ENCODE assay signal across 8 cellular contexts in the genomic region with DNA sequence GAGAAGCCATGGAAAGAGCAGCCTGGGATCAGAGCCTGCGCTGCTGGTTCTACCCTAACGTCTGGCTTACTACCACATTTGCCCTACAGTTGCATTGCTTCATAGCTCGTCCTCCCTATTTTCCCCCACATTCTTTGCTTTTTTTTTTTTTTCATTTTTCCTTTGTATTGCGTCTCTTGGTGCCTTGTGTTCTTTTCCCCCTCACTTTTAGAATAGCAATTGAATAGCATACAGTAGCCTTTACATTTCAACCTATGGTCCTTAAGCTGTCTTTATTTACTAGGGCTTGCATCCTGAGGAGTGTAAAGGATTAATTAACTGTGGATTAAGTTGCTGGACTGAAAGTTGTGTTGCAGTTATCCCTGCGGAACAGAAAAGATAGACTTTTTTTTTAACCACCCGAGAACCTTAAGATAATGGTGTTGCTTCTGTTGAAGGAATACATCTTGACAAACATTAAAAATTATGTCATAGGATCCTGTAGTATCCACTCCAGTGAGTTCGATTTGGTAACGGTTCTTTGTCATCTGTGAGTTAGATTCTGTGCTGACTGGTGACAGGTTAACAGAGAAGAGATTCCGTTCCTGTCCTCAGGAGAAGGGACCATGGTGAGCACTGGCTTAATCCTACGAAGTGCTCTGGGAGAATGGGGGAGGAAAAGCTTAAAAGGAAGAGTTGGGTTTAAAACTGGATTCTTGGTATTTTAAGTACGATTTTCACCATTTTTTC.
A peak's percentile ranks its signal among the peaks of the same experiment; 100 is the strongest.
DNase-seq lines count a peak whose midpoint lies in the region; ATAC-seq and TF ChIP-seq lines count a peak whose summit lies in the region.

No MANE protein-coding gene starts in this region.

- TF ChIP-seq CTCF in A673 (conservative IDR thresholded peaks at IDR 0.05; ENCODE audit: low read depth, low read length) (no peak), GM23338 (conservative IDR thresholded peaks at IDR 0.05; ENCODE audit: low read depth in 2 of 2) (no peak)

- POLR2A ChIA-PET in A673 (lab: Charles Lee; ENCODE audit: low non-redundant PET), result no interaction called here
- POLR2A ChIA-PET in naive thymus-derived CD8-positive, alpha-beta T cell (lab: Charles Lee), result no interaction called here

- H3F3A ChIP-seq in GM23338 (replicated peaks; ENCODE audit: low read depth), result no peaks in the 10 kb centered on the region

- CTCF ChIA-PET in A673 (lab: Charles Lee), result interaction anchor here (0.9 kb wide), 1 partner anchor 176 kb away, joined by 4 read pairs; no protein-coding TSS in a partner anchor

- peaks cover 4% of the 10 kb centered on the region; the same call in 2 of the 3 replicates for H3K36me3 Mint-ChIP-seq in GM23338 (ENCODE audit: low read depth)
- no peaks in the 10 kb centered on the region for H3K36me3 Mint-ChIP-seq in naive thymus-derived CD8-positive, alpha-beta T cell

- H3K79me2 ChIP-seq in GM23338 (replicated peaks; ENCODE audit: insufficient read depth), result peaks cover 8% of the 10 kb centered on the region

- H3K27me3 Mint-ChIP-seq in GM23338 (ENCODE audit: insufficient read depth, low read depth, poor library complexity), result peaks cover 6% of the 10 kb centered on the region
- peaks cover 0 to 16% (median 12%) of the 10 kb centered on the region in 5 donors for H3K27me3 Mint-ChIP-seq in naive thymus-derived CD8-positive, alpha-beta T cell

- peak overlapping the region; percentile 76 to 78 for H3K9ac ChIP-seq in duodenal mucosa (ENCODE audit: low read depth in 1 of 2, low read length in 2 of 2)

- intact Hi-C loops in A673 (cut with micrococcal nuclease; ENCODE audit: unreplicated experiment), result no loop called here

- TSS peak; percentile 62 for BruUV-seq in A673 (replicated peaks; lab: Mats Ljungman, UMichigan)

- H2AFZ ChIP-seq in GM23338, result 0 out of 2 replicates have a peak overlapping the region, but pooled peaks have one; percentile 44

- peaks cover 25% of the 10 kb centered on the region for H3K4me1 Mint-ChIP-seq in GM23338
- H3K4me1 Mint-ChIP-seq in naive thymus-derived CD8-positive, alpha-beta T cell, result peaks cover 6 to 16% (median 14%) of the 10 kb centered on the region in 4 donors

- H3K9me3 Mint-ChIP-seq in GM23338, result no peaks in the 10 kb centered on the region
- no peaks in the 10 kb centered on the region for H3K9me3 Mint-ChIP-seq in naive thymus-derived CD8-positive, alpha-beta T cell

- H3K27me3 ChIP-seq in A673 (replicated peaks; ENCODE audit: insufficient read depth, low read depth, low read length, poor library complexity), result no peaks in the 10 kb centered on the region
- H3K27me3 ChIP-seq in GM23338 (ENCODE audit: insufficient read depth), result no peaks in the 10 kb centered on the region
- no peaks in the 10 kb centered on the region for H3K27me3 ChIP-seq in duodenal mucosa (ENCODE audit: control insufficient read depth in 1 of 2, insufficient read depth in 2 of 2, low read length in 2 of 2)

- H3K4me2 ChIP-seq in GM23338, result peak overlapping the region; percentile 96

- peak; percentile 44 for ATAC-seq in GM23338
- no peak for ATAC-seq in naive thymus-derived CD8-positive, alpha-beta T cell
- no peak for ATAC-seq in GM21447 (IDR thresholded peaks at IDR 0.05; ENCODE audit: unreplicated experiment)
- ATAC-seq in GM19463 (IDR thresholded peaks at IDR 0.05; ENCODE audit: unreplicated experiment), result no peak

- H3K9me3 ChIP-seq in A673 (ENCODE audit: low read depth, low read length, poor library complexity, severe bottlenecking) (no peaks in the 10 kb centered on the region), duodenal mucosa (ENCODE audit: control insufficient read depth in 1 of 2, low read length in 2 of 2) (no peaks in the 10 kb centered on the region)

- no peaks in the 10 kb centered on the region for H3K9me2 ChIP-seq in GM23338 (ENCODE audit: insufficient read depth)

- peak; percentile 4 for DNase-seq in A673 (ENCODE audit: low spot score)
- peak; percentile 17 for DNase-seq in GM23338 (ENCODE audit: low spot score)
- peak; percentile 70 for DNase-seq in NCI-H82 treated with DMSO at 0.1 percent for 48 hours (lab: John Stamatoyannopoulos, UW; ENCODE audit: unreplicated experiment)
- DNase-seq in naive thymus-derived CD8-positive, alpha-beta T cell, result no peak
- no peak for DNase-seq in cerebellar nuclear complex (lab: John Stamatoyannopoulos, UW)

- H3K36me3 ChIP-seq in A673 (ENCODE audit: insufficient read depth, low read length, poor library complexity, severe bottlenecking), result no peaks in the 10 kb centered on the region
- no peaks in the 10 kb centered on the region for H3K36me3 ChIP-seq in GM23338 (ENCODE audit: insufficient read depth)
- H3K36me3 ChIP-seq in duodenal mucosa (ENCODE audit: control insufficient read depth in 1 of 2, insufficient read depth in 2 of 2, low read length in 2 of 2), result no peaks in the 10 kb centered on the region

- peak overlapping the region; percentile 86 for H3K4me3 Mint-ChIP-seq in GM23338
- peak overlapping the region; percentile 80 to 97 (median 84) for H3K4me3 Mint-ChIP-seq in naive thymus-derived CD8-positive, alpha-beta T cell

- peaks cover 15% of the 10 kb centered on the region for H3K4me1 ChIP-seq in A673 (ENCODE audit: insufficient read depth, low read length, poor library complexity, severe bottlenecking)
- H3K4me1 ChIP-seq in GM23338 (ENCODE audit: insufficient read depth), result peaks cover 34% of the 10 kb centered on the region
- peaks cover 7 to 10% of the 10 kb centered on the region in 2 donors for H3K4me1 ChIP-seq in duodenal mucosa (ENCODE audit: control insufficient read depth in 1 of 2, insufficient read depth in 2 of 2, low read length in 2 of 2)

- peak overlapping the region; percentile 90 for H3K27ac ChIP-seq in A673 (ENCODE audit: low read depth, low read length, poor library complexity, severe bottlenecking)
- peak overlapping the region; percentile 96 for H3K27ac ChIP-seq in GM23338 (ENCODE audit: low read depth)
- peak overlapping the region; percentile 93 for H3K27ac ChIP-seq in duodenal mucosa (ENCODE audit: low read depth, low read length)

- H3K4me3 ChIP-seq in A673 (ENCODE audit: low read depth, low read length, poor library complexity, severe bottlenecking) (peak overlapping the region; percentile 89), GM23338 (peak overlapping the region; percentile 73), duodenal mucosa (ENCODE audit: low read depth in 1 of 2, low read length in 2 of 2) (peak overlapping the region; percentile 82 to 85)

- H3K27ac Mint-ChIP-seq in GM23338, result peak overlapping the region; percentile 94
- peak overlapping the region in 9 of 10 donors; percentile 37 to 91 (median 72) for H3K27ac Mint-ChIP-seq in naive thymus-derived CD8-positive, alpha-beta T cell

- H4K20me1 ChIP-seq in GM23338 (replicated peaks; ENCODE audit: insufficient read depth), result no peaks in the 10 kb centered on the region

TF ChIP-seq in GM23338, 12 proteins besides CTCF, POLR2A, EP300 and RAD21:
- no peak for TF ChIP-seq JUNB (IDR thresholded peaks at IDR 0.05; ENCODE audit: unreplicated experiment)
- TF ChIP-seq ZNF331 (CRISPR knock-in tag; IDR thresholded peaks at IDR 0.05; ENCODE audit: low read depth), result no peak
- TF ChIP-seq CREB1 (CRISPR knock-in tag; IDR thresholded peaks at IDR 0.05; ENCODE audit: low read depth), result no peak
- TF ChIP-seq EZH2phosphoT487 (IDR thresholded peaks at IDR 0.05; ENCODE audit: unreplicated experiment), result no peak
- TF ChIP-seq, protein P1, sequence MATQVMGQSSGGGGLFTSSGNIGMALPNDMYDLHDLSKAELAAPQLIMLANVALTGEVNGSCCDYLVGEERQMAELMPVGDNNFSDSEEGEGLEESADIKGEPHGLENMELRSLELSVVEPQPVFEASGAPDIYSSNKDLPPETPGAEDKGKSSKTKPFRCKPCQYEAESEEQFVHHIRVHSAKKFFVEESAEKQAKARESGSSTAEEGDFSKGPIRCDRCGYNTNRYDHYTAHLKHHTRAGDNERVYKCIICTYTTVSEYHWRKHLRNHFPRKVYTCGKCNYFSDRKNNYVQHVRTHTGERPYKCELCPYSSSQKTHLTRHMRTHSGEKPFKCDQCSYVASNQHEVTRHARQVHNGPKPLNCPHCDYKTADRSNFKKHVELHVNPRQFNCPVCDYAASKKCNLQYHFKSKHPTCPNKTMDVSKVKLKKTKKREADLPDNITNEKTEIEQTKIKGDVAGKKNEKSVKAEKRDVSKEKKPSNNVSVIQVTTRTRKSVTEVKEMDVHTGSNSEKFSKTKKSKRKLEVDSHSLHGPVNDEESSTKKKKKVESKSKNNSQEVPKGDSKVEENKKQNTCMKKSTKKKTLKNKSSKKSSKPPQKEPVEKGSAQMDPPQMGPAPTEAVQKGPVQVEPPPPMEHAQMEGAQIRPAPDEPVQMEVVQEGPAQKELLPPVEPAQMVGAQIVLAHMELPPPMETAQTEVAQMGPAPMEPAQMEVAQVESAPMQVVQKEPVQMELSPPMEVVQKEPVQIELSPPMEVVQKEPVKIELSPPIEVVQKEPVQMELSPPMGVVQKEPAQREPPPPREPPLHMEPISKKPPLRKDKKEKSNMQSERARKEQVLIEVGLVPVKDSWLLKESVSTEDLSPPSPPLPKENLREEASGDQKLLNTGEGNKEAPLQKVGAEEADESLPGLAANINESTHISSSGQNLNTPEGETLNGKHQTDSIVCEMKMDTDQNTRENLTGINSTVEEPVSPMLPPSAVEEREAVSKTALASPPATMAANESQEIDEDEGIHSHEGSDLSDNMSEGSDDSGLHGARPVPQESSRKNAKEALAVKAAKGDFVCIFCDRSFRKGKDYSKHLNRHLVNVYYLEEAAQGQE (IDR thresholded peaks at IDR 0.05; ENCODE audit: unreplicated experiment), result no peak
- no peak for TF ChIP-seq POLR2AphosphoS5 (IDR thresholded peaks at IDR 0.05; ENCODE audit: low read depth)

Comparison
In these comparisons a context has a peak if more than half of its experiments do, and no peak if none do; other contexts are left out.
1. DNase-seq: peak in A673 (single experiment), GM23338 (single experiment) and NCI-H82 treated with DMSO at 0.1 percent for 48 hours (single experiment); none in naive thymus-derived CD8-positive, alpha-beta T cell (0 of 10) and cerebellar nuclear complex (0 of 2).
2. Peak in every context shown above with its lines, with median percentiles within 50 percentile points of each other: H3K27ac ChIP-seq and H3K4me3 ChIP-seq.